Comparison of ENCODE assay signal across 22 cellular contexts in genomic region chr17:16019347-16019746, GRCh38. TPM values are rescaled to one million over a fixed set of nuclear protein-coding genes. Genes with fewer than 3 reads are reported as not detected.
DNase-seq lines count a peak whose midpoint lies in the region; ATAC-seq, FAIRE-seq and TF ChIP-seq lines count a peak whose summit lies in the region.
"Had no signal": no experiment of that assay in that cellular context is flagged by ENCODE, and none has a peak within 500 bp of the region (broad histone marks: within the 10 kb centered on the region; RNA-seq: fewer than 3 reads in every experiment).

No MANE protein-coding gene starts in this region.

- peak; percentile 36 for FAIRE-seq in HTR-8/SVneo (lab: Jason Lieb, UNC)
- FAIRE-seq: G401.6, GM12892, GM18507, H54 had no signal

- CTCF ChIA-PET in naive thymus-derived CD4-positive, alpha-beta T cell (lab: Charles Lee): no interaction called here

- no peaks in the 10 kb centered on the region for H3K9me3 Mint-ChIP-seq in CD4-positive, CD25-positive, alpha-beta regulatory T cell
- H3K9me3 Mint-ChIP-seq in naive thymus-derived CD4-positive, alpha-beta T cell: no peaks in the 10 kb centered on the region
- H3K9me3 Mint-ChIP-seq: CD4-positive, alpha-beta memory T cell had no signal

- peaks cover 36% of the 10 kb centered on the region for H3K36me3 ChIP-seq in CD4-positive, CD25-positive, alpha-beta regulatory T cell (ENCODE audit: control insufficient read depth, insufficient read depth, low read length)
- H3K36me3 ChIP-seq in naive thymus-derived CD4-positive, alpha-beta T cell (ENCODE audit: control insufficient read depth in 2 of 3, insufficient read depth in 3 of 3, low read length in 3 of 3): peaks cover 7 to 31% (median 12%) of the 10 kb centered on the region in 3 experiments
- H3K36me3 ChIP-seq in gastroesophageal sphincter: peaks cover 0 to 44% of the 10 kb centered on the region in 2 donors

- peaks cover 51% of the 10 kb centered on the region for H3K36me3 Mint-ChIP-seq in CD4-positive, CD25-positive, alpha-beta regulatory T cell
- peaks cover 8 to 36% (median 20%) of the 10 kb centered on the region in 5 donors for H3K36me3 Mint-ChIP-seq in naive thymus-derived CD4-positive, alpha-beta T cell

- peak; percentile 54 for ATAC-seq in Right ventricle myocardium superior (ENCODE audit: poor library complexity)
- ATAC-seq in CD4-positive, CD25-positive, alpha-beta regulatory T cell (ENCODE audit: low read depth in 2 of 2): no peak
- ATAC-seq in naive thymus-derived CD4-positive, alpha-beta T cell: no peak
- no peak for ATAC-seq in gastroesophageal sphincter

- POLR2A ChIA-PET in naive thymus-derived CD4-positive, alpha-beta T cell (lab: Charles Lee): interaction anchor here (0.6 kb wide), 1 partner anchor 134 kb away, joined by 3 read pairs; no protein-coding TSS in a partner anchor

- no peak overlapping the region for H3K27ac ChIP-seq in CD4-positive, CD25-positive, alpha-beta regulatory T cell (ENCODE audit: insufficient read depth, low read length, poor library complexity, severe bottlenecking)
- no peak overlapping the region for H3K27ac ChIP-seq in naive thymus-derived CD4-positive, alpha-beta T cell (ENCODE audit: low read depth, low read length)
- no peak overlapping the region for H3K27ac ChIP-seq in gastroesophageal sphincter
- H3K27ac ChIP-seq: Peyer's patch, SJSA1 had no signal

- no peak overlapping the region for H3K4me3 ChIP-seq in CD4-positive, CD25-positive, alpha-beta regulatory T cell (ENCODE audit: low read depth, low read length)
- H3K4me3 ChIP-seq in naive thymus-derived CD4-positive, alpha-beta T cell (ENCODE audit: low read length): no peak overlapping the region
- no peak overlapping the region for H3K4me3 ChIP-seq in gastroesophageal sphincter
- H3K4me3 ChIP-seq: Peyer's patch, SJSA1 had no signal

- H3K27me3 ChIP-seq in CD4-positive, CD25-positive, alpha-beta regulatory T cell (ENCODE audit: control insufficient read depth, insufficient read depth, low read length): no peaks in the 10 kb centered on the region
- no peaks in the 10 kb centered on the region for H3K27me3 ChIP-seq in naive thymus-derived CD4-positive, alpha-beta T cell (ENCODE audit: control insufficient read depth in 2 of 2, insufficient read depth in 2 of 2, low read length in 2 of 2)
- H3K27me3 ChIP-seq in gastroesophageal sphincter: no peaks in the 10 kb centered on the region
- H3K27me3 ChIP-seq: BE2C, Peyer's patch, SJSA1 had no signal

- H3K9me3 ChIP-seq in CD4-positive, CD25-positive, alpha-beta regulatory T cell (ENCODE audit: control insufficient read depth in 2 of 2, low read length in 2 of 2): no peaks in the 10 kb centered on the region
- no peaks in the 10 kb centered on the region for H3K9me3 ChIP-seq in naive thymus-derived CD4-positive, alpha-beta T cell (ENCODE audit: control insufficient read depth in 2 of 3, low read length in 3 of 3)
- no peaks in the 10 kb centered on the region for H3K9me3 ChIP-seq in gastroesophageal sphincter
- H3K9me3 ChIP-seq: BE2C, Caco-2, Peyer's patch, SJSA1 had no signal

- no peak for TF ChIP-seq EP300 in gastroesophageal sphincter (IDR thresholded peaks at IDR 0.05)

- DNase-seq in Right ventricle myocardium superior (no peak), cardiac septum (ENCODE audit: low spot score) (no peak), HTR-8/SVneo (ENCODE audit: insufficient read length, low spot score) (no peak), DMS53 treated with DMSO at 0.1 percent for 48 hours (lab: John Stamatoyannopoulos, UW; ENCODE audit: unreplicated experiment) (no peak)
- DNase-seq in CD4-positive, CD25-positive, alpha-beta regulatory T cell: no peak
- no peak for DNase-seq in naive thymus-derived CD4-positive, alpha-beta T cell
- DNase-seq: BE2C; Caco-2; CD4-positive, alpha-beta memory T cell; Kasumi-1; NCI-H1092 treated with DMSO at 0.1 percent for 48 hours; NCI-H2029 treated with DMSO at 0.1 percent for 48 hours; NCI-H226; NCI-H510A treated with DMSO at 0.1 percent for 48 hours; NCI-H748 treated with DMSO at 0.1 percent for 48 hours; Peyer's patch had no signal

- H3K27me3 Mint-ChIP-seq in CD4-positive, CD25-positive, alpha-beta regulatory T cell: no peaks in the 10 kb centered on the region
- H3K27me3 Mint-ChIP-seq in naive thymus-derived CD4-positive, alpha-beta T cell: no peaks in the 10 kb centered on the region
- H3K27me3 Mint-ChIP-seq: CD4-positive, alpha-beta memory T cell had no signal

- H3K4me1 ChIP-seq in CD4-positive, CD25-positive, alpha-beta regulatory T cell (ENCODE audit: control insufficient read depth, insufficient read depth, low read length, poor library complexity, severe bottlenecking): no peaks in the 10 kb centered on the region
- H3K4me1 ChIP-seq in naive thymus-derived CD4-positive, alpha-beta T cell (ENCODE audit: control insufficient read depth in 2 of 2, insufficient read depth in 2 of 2, low read length in 2 of 2): no peaks in the 10 kb centered on the region
- peaks cover 0 to 23% (median 0%) of the 10 kb centered on the region in 3 donors for H3K4me1 ChIP-seq in gastroesophageal sphincter
- H3K4me1 ChIP-seq: BE2C, Caco-2, Peyer's patch had no signal

- no peak for TF ChIP-seq CTCF in gastroesophageal sphincter (IDR thresholded peaks at IDR 0.05)

- WGBS in gastroesophageal sphincter (ENCODE audit: low coverage in 1 of 2), 2 donors: 9 to 42% methylated on average over 1 of the region's 1 CpG

- intact Hi-C loops in Right ventricle myocardium superior (cut with DNase I) (no loop called here), cardiac septum (cut with DNase I) (no loop called here)
- intact Hi-C loops in naive thymus-derived CD4-positive, alpha-beta T cell (cut with micrococcal nuclease): no loop called here

- no peak for TF ChIP-seq POLR2A in gastroesophageal sphincter (IDR thresholded peaks at IDR 0.05)

- H3K4me3 Mint-ChIP-seq in CD4-positive, CD25-positive, alpha-beta regulatory T cell: no peak overlapping the region
- no peak overlapping the region for H3K4me3 Mint-ChIP-seq in naive thymus-derived CD4-positive, alpha-beta T cell
- H3K4me3 Mint-ChIP-seq: CD4-positive, alpha-beta memory T cell had no signal

- H3K27ac Mint-ChIP-seq in CD4-positive, CD25-positive, alpha-beta regulatory T cell: peak overlapping the region in 2 of 3 donors; percentile 72 to 77
- H3K27ac Mint-ChIP-seq in naive thymus-derived CD4-positive, alpha-beta T cell: peak overlapping the region in 6 of 9 donors; percentile 23 to 82 (median 56)

- peaks cover 22 to 38% (median 30%) of the 10 kb centered on the region in 4 donors for H3K4me1 Mint-ChIP-seq in CD4-positive, CD25-positive, alpha-beta regulatory T cell
- H3K4me1 Mint-ChIP-seq in naive thymus-derived CD4-positive, alpha-beta T cell: peaks cover 4 to 39% (median 15%) of the 10 kb centered on the region in 7 donors

RNA-seq across cellular contexts. Expression of gene TTC19, which starts 19.7 kb away (rescaled TPM):
- 19.0 TPM for total RNA-seq in Right ventricle myocardium superior
- total RNA-seq in cardiac septum: 29.0 TPM
- 44.3 TPM for total RNA-seq in CD4-positive, CD25-positive, alpha-beta regulatory T cell
- polyA plus RNA-seq in CD4-positive, CD25-positive, alpha-beta regulatory T cell: 10 to 100 TPM; 28.7 to 38.2 (median 29.0) TPM
- total RNA-seq in naive thymus-derived CD4-positive, alpha-beta T cell: 10 to 100 TPM; 32.8 to 61.6 (median 37.4) TPM
- polyA plus RNA-seq in naive thymus-derived CD4-positive, alpha-beta T cell: 10 to 100 TPM; 35.8 to 35.9 TPM
- 10 to 100 TPM; 22.1 to 57.1 (median 40.0) TPM for total RNA-seq in gastroesophageal sphincter

RNA-seq across cellular contexts. Expression of gene ZSWIM7, which starts 19.8 kb away (rescaled TPM):
- total RNA-seq in Right ventricle myocardium superior: 21.0 TPM
- total RNA-seq in cardiac septum: 17.8 TPM
- 11.6 TPM for total RNA-seq in CD4-positive, CD25-positive, alpha-beta regulatory T cell
- 10 to 100 TPM; 43.5 to 55.2 (median 51.2) TPM for polyA plus RNA-seq in CD4-positive, CD25-positive, alpha-beta regulatory T cell
- 10 to 100 TPM; 10.0 to 39.6 (median 25.4) TPM for total RNA-seq in naive thymus-derived CD4-positive, alpha-beta T cell
- 10 to 100 TPM; 78.6 to 82.7 TPM for polyA plus RNA-seq in naive thymus-derived CD4-positive, alpha-beta T cell
- 10 to 100 TPM; 12.1 to 32.4 (median 13.6) TPM for total RNA-seq in gastroesophageal sphincter
